In genomic region chr3:105365536-105366301, GRCh38 we compare ENCODE assay signal across 8 cellular contexts. TPM values are rescaled to one million over a fixed set of nuclear protein-coding genes. Genes with fewer than 3 reads are reported as not detected.
DNase-seq lines count a peak whose midpoint lies in the region; ATAC-seq and TF ChIP-seq lines count a peak whose summit lies in the region.

No MANE protein-coding gene starts in this region.

- TF ChIP-seq CTCF in omental fat pad (IDR thresholded peaks at IDR 0.05): no peak

- peak overlapping the region; percentile 84 for H3K4me3 Mint-ChIP-seq in activated CD4-positive, alpha-beta memory T cell treated with anti-CD3 and anti-CD28 coated beads for 36 hours

- H3K9me3 ChIP-seq in HUES48 (ENCODE audit: control insufficient read depth, insufficient read depth, low read length): no peaks in the 10 kb centered on the region

- peak overlapping the region; percentile 56; the same call in 1 of the 2 replicates for H3K9ac ChIP-seq in HUES48 (ENCODE audit: low read depth, low read length)

- DNase-seq in C1 segment of cervical spinal cord (lab: John Stamatoyannopoulos, UW) (peak in 9 of 14 donors; percentile 15 to 72 (median 44)), foreskin melanocyte (peak; percentile 60), omental fat pad (ENCODE audit: low spot score) (no peak), CD1c-positive myeloid dendritic cell (ENCODE audit: extremely low spot score) (no peak)
- DNase-seq in activated CD4-positive, alpha-beta memory T cell treated with anti-CD3 and anti-CD28 coated beads for 36 hours: no peak
- DNase-seq in central memory CD4-positive, alpha-beta T cell: no peak

- peaks cover 25% of the 10 kb centered on the region for H3K27me3 Mint-ChIP-seq in activated CD4-positive, alpha-beta memory T cell treated with anti-CD3 and anti-CD28 coated beads for 36 hours

- CTCF ChIA-PET in activated CD4-positive, alpha-beta memory T cell treated with anti-CD3 and anti-CD28 coated beads for 36 hours (lab: Charles Lee): interaction anchor here (1.1 to 1.3 kb wide), 2 partner anchors 10 kb away, joined by 4 read pairs; no protein-coding TSS in a partner anchor

- no peaks in the 10 kb centered on the region for H3K9me3 Mint-ChIP-seq in activated CD4-positive, alpha-beta memory T cell treated with anti-CD3 and anti-CD28 coated beads for 36 hours

- no peak overlapping the region for H3K27ac Mint-ChIP-seq in activated CD4-positive, alpha-beta memory T cell treated with anti-CD3 and anti-CD28 coated beads for 36 hours

- H3K4me3 ChIP-seq in HUES48 (ENCODE audit: low read depth, low read length): peak overlapping the region; percentile 76

- peaks cover 35% of the 10 kb centered on the region for H3K27me3 ChIP-seq in HUES48 (ENCODE audit: control insufficient read depth, insufficient read depth, low read length)

- POLR2A ChIA-PET in activated CD4-positive, alpha-beta memory T cell treated with anti-CD3 and anti-CD28 coated beads for 36 hours (lab: Charles Lee): no interaction called here

- no peaks in the 10 kb centered on the region for H3K36me3 ChIP-seq in HUES48 (ENCODE audit: control insufficient read depth, insufficient read depth, low read length)

- intact Hi-C loops in activated CD4-positive, alpha-beta memory T cell treated with anti-CD3 and anti-CD28 coated beads for 36 hours (cut with micrococcal nuclease): loop anchor here (2.0 to 10.0 kb wide), 6 partner anchors 463 to 1167 kb away; no protein-coding TSS in a partner anchor

- peaks cover 7% of the 10 kb centered on the region for H3K36me3 Mint-ChIP-seq in activated CD4-positive, alpha-beta memory T cell treated with anti-CD3 and anti-CD28 coated beads for 36 hours

- H3K27ac ChIP-seq in HUES48 (ENCODE audit: low read depth, low read length): peak overlapping the region; percentile 86

- H3K4me1 ChIP-seq in HUES48 (ENCODE audit: control insufficient read depth, insufficient read depth, low read length): peaks cover 18% of the 10 kb centered on the region

- ATAC-seq in omental fat pad (ENCODE audit: low FRiP score) (peak; percentile 34), HG02610 (IDR thresholded peaks at IDR 0.05; ENCODE audit: unreplicated experiment) (no peak)

- H3K4me1 Mint-ChIP-seq in activated CD4-positive, alpha-beta memory T cell treated with anti-CD3 and anti-CD28 coated beads for 36 hours (ENCODE audit: low read depth): peaks cover 27% of the 10 kb centered on the region

RNA-seq across cellular contexts. Expression of gene ALCAM, which starts 1.0 kb away (rescaled TPM):
- total RNA-seq in activated CD4-positive, alpha-beta memory T cell treated with anti-CD3 and anti-CD28 coated beads for 36 hours: 10 to 100 TPM; 20.3 to 20.6 TPM
- 10 to 100 TPM in 2 of 4 donors, 1 to 10 TPM in 2; 8.0 to 98.4 (median 11.4) TPM for total RNA-seq in omental fat pad

Comparison
In these comparisons a context has a peak if more than half of its experiments do, and no peak if none do; other contexts are left out.
1. DNase-seq: peak in C1 segment of cervical spinal cord (9 of 14) and foreskin melanocyte (single experiment); none in activated CD4-positive, alpha-beta memory T cell treated with anti-CD3 and anti-CD28 coated beads for 36 hours (single experiment), omental fat pad (single experiment), CD1c-positive myeloid dendritic cell (single experiment) and central memory CD4-positive, alpha-beta T cell (single experiment).